1 cellular context compared by ENCODE assay signal in the genomic region with DNA sequence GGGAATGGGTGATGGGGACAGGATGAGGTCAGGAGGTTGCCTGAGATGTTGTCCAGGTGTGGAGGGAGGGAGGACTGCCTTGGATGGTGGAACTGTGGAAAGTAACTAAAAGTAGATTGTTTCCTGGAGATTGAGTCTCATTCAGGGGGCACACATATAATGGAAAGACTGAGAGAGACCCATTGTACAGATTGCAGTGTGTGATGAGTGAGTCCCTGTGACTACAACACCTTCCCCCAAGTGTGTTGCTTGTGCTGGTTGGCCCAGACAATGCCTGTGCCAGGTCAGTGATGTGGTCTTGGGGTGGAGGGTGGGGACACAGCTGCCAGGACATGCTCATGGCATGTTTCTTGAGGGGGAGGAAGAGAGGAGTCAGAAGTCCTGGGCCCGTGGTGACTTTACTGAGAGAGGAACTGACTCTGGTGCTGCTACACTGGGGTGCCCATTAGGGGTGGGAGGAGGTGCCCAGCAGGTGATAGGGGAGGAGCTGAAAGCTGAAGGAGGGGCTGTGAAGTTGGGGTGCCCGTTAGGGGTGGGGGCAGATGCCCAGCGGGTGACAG.
TF ChIP-seq lines count a peak whose summit lies in the region.

No MANE protein-coding gene starts in this region.

TF ChIP-seq in WTC11, 78 proteins besides CTCF, POLR2A, EP300 and RAD21 (continued from another document):
- TF ChIP-seq, protein P1, sequence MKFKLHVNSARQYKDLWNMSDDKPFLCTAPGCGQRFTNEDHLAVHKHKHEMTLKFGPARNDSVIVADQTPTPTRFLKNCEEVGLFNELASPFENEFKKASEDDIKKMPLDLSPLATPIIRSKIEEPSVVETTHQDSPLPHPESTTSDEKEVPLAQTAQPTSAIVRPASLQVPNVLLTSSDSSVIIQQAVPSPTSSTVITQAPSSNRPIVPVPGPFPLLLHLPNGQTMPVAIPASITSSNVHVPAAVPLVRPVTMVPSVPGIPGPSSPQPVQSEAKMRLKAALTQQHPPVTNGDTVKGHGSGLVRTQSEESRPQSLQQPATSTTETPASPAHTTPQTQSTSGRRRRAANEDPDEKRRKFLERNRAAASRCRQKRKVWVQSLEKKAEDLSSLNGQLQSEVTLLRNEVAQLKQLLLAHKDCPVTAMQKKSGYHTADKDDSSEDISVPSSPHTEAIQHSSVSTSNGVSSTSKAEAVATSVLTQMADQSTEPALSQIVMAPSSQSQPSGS (CRISPR knock-in tag; IDR thresholded peaks at IDR 0.05; ENCODE audit: borderline replicate concordance, low read depth) = no peak
- TF ChIP-seq IRF1 (CRISPR knock-in tag; IDR thresholded peaks at IDR 0.05) = no peak
- no peak for TF ChIP-seq NFE2L1 (CRISPR knock-in tag; IDR thresholded peaks at IDR 0.05)
- TF ChIP-seq ATF3 (CRISPR knock-in tag; conservative IDR thresholded peaks at IDR 0.05) = no peak
- TF ChIP-seq, protein P2, sequence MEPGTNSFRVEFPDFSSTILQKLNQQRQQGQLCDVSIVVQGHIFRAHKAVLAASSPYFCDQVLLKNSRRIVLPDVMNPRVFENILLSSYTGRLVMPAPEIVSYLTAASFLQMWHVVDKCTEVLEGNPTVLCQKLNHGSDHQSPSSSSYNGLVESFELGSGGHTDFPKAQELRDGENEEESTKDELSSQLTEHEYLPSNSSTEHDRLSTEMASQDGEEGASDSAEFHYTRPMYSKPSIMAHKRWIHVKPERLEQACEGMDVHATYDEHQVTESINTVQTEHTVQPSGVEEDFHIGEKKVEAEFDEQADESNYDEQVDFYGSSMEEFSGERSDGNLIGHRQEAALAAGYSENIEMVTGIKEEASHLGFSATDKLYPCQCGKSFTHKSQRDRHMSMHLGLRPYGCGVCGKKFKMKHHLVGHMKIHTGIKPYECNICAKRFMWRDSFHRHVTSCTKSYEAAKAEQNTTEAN (CRISPR knock-in tag; IDR thresholded peaks at IDR 0.05) = no peak
- TF ChIP-seq, protein P3, sequence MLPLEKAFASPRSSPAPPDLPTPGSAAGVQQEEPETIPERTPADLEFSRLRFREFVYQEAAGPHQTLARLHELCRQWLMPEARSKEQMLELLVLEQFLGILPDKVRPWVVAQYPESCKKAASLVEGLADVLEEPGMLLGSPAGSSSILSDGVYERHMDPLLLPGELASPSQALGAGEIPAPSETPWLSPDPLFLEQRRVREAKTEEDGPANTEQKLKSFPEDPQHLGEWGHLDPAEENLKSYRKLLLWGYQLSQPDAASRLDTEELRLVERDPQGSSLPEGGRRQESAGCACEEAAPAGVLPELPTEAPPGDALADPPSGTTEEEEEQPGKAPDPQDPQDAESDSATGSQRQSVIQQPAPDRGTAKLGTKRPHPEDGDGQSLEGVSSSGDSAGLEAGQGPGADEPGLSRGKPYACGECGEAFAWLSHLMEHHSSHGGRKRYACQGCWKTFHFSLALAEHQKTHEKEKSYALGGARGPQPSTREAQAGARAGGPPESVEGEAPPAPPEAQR (CRISPR knock-in tag; IDR thresholded peaks at IDR 0.05) = no peak
- TF ChIP-seq RELA (CRISPR knock-in tag; IDR thresholded peaks at IDR 0.05; ENCODE audit: borderline replicate concordance) = no peak
- no peak for TF ChIP-seq MLX (CRISPR knock-in tag; IDR thresholded peaks at IDR 0.05)
- no peak for TF ChIP-seq GRHL2 (CRISPR knock-in tag; IDR thresholded peaks at IDR 0.05; ENCODE audit: insufficient replicate concordance, severe bottlenecking)
- TF ChIP-seq, protein P4, sequence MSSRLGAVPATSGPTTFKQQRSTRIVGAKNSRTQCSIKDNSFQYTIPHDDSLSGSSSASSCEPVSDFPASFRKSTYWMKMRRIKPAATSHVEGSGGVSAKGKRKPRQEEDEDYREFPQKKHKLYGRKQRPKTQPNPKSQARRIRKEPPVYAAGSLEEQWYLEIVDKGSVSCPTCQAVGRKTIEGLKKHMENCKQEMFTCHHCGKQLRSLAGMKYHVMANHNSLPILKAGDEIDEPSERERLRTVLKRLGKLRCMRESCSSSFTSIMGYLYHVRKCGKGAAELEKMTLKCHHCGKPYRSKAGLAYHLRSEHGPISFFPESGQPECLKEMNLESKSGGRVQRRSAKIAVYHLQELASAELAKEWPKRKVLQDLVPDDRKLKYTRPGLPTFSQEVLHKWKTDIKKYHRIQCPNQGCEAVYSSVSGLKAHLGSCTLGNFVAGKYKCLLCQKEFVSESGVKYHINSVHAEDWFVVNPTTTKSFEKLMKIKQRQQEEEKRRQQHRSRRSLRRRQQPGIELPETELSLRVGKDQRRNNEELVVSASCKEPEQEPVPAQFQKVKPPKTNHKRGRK (CRISPR knock-in tag; IDR thresholded peaks at IDR 0.05; ENCODE audit: borderline replicate concordance) = no peak
- TF ChIP-seq NR3C1 (CRISPR knock-in tag; conservative IDR thresholded peaks at IDR 0.05; ENCODE audit: low read depth) = no peak
- TF ChIP-seq ZNF232 (CRISPR knock-in tag; IDR thresholded peaks at IDR 0.05) = no peak
- TF ChIP-seq FOXK1 (CRISPR knock-in tag; IDR thresholded peaks at IDR 0.05) = no peak
- no peak for TF ChIP-seq IRF2 (CRISPR knock-in tag; IDR thresholded peaks at IDR 0.05; ENCODE audit: borderline replicate concordance, low read depth)
- no peak for TF ChIP-seq JAZF1 (CRISPR knock-in tag; IDR thresholded peaks at IDR 0.05)
